In the genomic region with DNA sequence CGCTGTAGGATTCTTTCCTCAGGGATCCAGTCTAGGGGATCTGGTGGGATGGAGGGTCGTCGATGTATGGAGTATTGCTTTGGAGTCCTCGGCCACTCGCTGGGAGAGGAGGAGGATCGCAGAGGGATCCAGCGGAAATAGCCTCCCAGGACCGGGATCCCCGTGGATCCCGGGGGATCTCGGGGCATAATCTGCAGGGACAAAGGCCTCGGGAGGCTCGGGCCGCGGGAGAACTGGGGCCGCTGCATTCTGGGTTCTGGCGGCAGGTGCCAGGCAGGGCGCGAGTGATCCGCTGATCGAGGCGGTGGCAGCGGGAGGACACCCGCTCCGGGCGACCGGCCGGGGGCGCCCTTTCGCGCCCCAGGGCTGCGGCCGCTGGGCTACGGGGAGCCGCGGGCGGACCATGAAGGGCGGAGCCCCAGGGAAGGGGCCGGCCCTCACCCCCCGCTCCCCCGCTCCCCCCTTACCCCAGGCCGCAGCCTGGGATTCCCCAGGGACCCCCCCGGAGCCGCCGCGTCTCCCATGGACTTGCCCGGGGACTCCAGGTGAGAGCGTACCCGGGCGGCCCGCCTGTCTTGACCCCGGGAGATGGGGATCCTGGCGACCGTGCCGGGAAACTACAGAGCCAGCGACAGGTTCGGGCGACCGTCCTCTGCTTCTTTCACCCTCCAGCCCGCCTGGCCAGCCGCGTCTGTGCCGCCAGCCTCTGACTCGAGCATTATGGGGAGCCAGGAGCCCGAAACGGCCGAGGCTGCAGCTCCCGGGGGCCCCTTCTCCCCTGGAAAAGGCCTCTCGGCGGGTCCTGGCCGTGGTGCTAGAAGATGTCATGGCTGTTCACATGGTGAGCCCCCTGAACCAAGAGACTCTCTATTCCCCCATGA, we compare ENCODE assay signal across 1 cellular context.
A peak's percentile ranks its signal among the peaks of the same experiment; 100 is the strongest.
TF ChIP-seq lines count a peak whose summit lies in the region.

No MANE protein-coding gene starts in this region.

TF ChIP-seq in GM12878, 131 proteins besides CTCF, POLR2A, EP300 and RAD21 (continued from another document and continues in another):
- TF ChIP-seq ZZZ3 (IDR thresholded peaks at IDR 0.05; ENCODE audit: control insufficient read depth, insufficient read length, low read depth) (no peak), RBBP5 (conservative IDR thresholded peaks at IDR 0.05) (no peak), TCF12 (IDR thresholded peaks at IDR 0.05; ENCODE audit: low read depth, low read length) (no peak), ZBTB33 (IDR thresholded peaks at IDR 0.05) (no peak), GATAD2B (conservative IDR thresholded peaks at IDR 0.05; ENCODE audit: low read depth) (no peak; the same call in 1 of the 2 replicates), USF1 (IDR thresholded peaks at IDR 0.05; ENCODE audit: borderline replicate concordance, extremely low read length, insufficient read depth, low read depth, low read length) (no peak), SUZ12 (IDR thresholded peaks at IDR 0.05; ENCODE audit: unreplicated experiment) (no peak), TBL1XR1 (IDR thresholded peaks at IDR 0.05; ENCODE audit: low read depth, low read length) (no peak), SIX5 (IDR thresholded peaks at IDR 0.05; ENCODE audit: low read depth, low read length, severe bottlenecking) (no peak), NR2F1 (conservative IDR thresholded peaks at IDR 0.05) (peak; percentile 45; the same call in 1 of the 2 replicates), RFX5 (IDR thresholded peaks at IDR 0.05; ENCODE audit: low read depth, low read length) (no peak), HSF1 (IDR thresholded peaks at IDR 0.05; ENCODE audit: low read depth, low read length) (no peak), DPF2 (IDR thresholded peaks at IDR 0.05) (peak; percentile 70; the same call in 1 of the 2 replicates), CREB1 (IDR thresholded peaks at IDR 0.05; ENCODE audit: low read depth) (no peak), ZSCAN29 (IDR thresholded peaks at IDR 0.05) (no peak), BACH1 (IDR thresholded peaks at IDR 0.05; ENCODE audit: borderline replicate concordance) (peak; percentile 41; the same call in 1 of the 2 replicates), SPI1 (IDR thresholded peaks at IDR 0.05; ENCODE audit: borderline replicate concordance, insufficient read depth, low read depth, low read length) (no peak), POU2F2 (IDR thresholded peaks at IDR 0.05; ENCODE audit: borderline replicate concordance, low read depth, low read length) (0 out of 3 replicates have a peak, but pooled peaks have one; percentile 9), BCL3 (IDR thresholded peaks at IDR 0.05; ENCODE audit: borderline replicate concordance, insufficient read depth, low read depth, low read length, poor library complexity, severe bottlenecking) (no peak), ZNF274 (IDR thresholded peaks at IDR 0.05; ENCODE audit: insufficient read depth, insufficient read length) (no peak), CHD2 (IDR thresholded peaks at IDR 0.05; ENCODE audit: borderline replicate concordance, low read depth, low read length) (no peak), BHLHE40 (IDR thresholded peaks at IDR 0.05; ENCODE audit: borderline replicate concordance in 1 of 2, low read depth in 2 of 2, low read length in 1 of 2) (peak in 1 of 2 experiments; percentile 84; a peak in 2 of 4 replicates), SP1 (IDR thresholded peaks at IDR 0.05; ENCODE audit: low read depth, low read length) (peak; percentile 38), MEF2B (IDR thresholded peaks at IDR 0.05; ENCODE audit: partially characterized antibody, poor library complexity, severe bottlenecking) (peak; percentile 89)
- TF ChIP-seq, protein P1, sequence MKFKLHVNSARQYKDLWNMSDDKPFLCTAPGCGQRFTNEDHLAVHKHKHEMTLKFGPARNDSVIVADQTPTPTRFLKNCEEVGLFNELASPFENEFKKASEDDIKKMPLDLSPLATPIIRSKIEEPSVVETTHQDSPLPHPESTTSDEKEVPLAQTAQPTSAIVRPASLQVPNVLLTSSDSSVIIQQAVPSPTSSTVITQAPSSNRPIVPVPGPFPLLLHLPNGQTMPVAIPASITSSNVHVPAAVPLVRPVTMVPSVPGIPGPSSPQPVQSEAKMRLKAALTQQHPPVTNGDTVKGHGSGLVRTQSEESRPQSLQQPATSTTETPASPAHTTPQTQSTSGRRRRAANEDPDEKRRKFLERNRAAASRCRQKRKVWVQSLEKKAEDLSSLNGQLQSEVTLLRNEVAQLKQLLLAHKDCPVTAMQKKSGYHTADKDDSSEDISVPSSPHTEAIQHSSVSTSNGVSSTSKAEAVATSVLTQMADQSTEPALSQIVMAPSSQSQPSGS (IDR thresholded peaks at IDR 0.05; ENCODE audit: low read length), result no peak
- TF ChIP-seq, protein P2, sequence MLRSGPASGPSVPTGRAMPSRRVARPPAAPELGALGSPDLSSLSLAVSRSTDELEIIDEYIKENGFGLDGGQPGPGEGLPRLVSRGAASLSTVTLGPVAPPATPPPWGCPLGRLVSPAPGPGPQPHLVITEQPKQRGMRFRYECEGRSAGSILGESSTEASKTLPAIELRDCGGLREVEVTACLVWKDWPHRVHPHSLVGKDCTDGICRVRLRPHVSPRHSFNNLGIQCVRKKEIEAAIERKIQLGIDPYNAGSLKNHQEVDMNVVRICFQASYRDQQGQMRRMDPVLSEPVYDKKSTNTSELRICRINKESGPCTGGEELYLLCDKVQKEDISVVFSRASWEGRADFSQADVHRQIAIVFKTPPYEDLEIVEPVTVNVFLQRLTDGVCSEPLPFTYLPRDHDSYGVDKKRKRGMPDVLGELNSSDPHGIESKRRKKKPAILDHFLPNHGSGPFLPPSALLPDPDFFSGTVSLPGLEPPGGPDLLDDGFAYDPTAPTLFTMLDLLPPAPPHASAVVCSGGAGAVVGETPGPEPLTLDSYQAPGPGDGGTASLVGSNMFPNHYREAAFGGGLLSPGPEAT (IDR thresholded peaks at IDR 0.05; ENCODE audit: low read depth), result 0 out of 2 replicates have a peak, but pooled peaks have one; percentile 11
- TF ChIP-seq, protein P3, sequence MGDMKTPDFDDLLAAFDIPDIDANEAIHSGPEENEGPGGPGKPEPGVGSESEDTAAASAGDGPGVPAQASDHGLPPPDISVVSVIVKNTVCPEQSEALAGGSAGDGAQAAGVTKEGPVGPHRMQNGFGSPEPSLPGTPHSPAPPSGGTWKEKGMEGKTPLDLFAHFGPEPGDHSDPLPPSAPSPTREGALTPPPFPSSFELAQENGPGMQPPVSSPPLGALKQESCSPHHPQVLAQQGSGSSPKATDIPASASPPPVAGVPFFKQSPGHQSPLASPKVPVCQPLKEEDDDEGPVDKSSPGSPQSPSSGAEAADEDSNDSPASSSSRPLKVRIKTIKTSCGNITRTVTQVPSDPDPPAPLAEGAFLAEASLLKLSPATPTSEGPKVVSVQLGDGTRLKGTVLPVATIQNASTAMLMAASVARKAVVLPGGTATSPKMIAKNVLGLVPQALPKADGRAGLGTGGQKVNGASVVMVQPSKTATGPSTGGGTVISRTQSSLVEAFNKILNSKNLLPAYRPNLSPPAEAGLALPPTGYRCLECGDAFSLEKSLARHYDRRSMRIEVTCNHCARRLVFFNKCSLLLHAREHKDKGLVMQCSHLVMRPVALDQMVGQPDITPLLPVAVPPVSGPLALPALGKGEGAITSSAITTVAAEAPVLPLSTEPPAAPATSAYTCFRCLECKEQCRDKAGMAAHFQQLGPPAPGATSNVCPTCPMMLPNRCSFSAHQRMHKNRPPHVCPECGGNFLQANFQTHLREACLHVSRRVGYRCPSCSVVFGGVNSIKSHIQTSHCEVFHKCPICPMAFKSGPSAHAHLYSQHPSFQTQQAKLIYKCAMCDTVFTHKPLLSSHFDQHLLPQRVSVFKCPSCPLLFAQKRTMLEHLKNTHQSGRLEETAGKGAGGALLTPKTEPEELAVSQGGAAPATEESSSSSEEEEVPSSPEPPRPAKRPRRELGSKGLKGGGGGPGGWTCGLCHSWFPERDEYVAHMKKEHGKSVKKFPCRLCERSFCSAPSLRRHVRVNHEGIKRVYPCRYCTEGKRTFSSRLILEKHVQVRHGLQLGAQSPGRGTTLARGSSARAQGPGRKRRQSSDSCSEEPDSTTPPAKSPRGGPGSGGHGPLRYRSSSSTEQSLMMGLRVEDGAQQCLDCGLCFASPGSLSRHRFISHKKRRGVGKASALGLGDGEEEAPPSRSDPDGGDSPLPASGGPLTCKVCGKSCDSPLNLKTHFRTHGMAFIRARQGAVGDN (IDR thresholded peaks at IDR 0.05), result no peak
- TF ChIP-seq, protein P4, sequence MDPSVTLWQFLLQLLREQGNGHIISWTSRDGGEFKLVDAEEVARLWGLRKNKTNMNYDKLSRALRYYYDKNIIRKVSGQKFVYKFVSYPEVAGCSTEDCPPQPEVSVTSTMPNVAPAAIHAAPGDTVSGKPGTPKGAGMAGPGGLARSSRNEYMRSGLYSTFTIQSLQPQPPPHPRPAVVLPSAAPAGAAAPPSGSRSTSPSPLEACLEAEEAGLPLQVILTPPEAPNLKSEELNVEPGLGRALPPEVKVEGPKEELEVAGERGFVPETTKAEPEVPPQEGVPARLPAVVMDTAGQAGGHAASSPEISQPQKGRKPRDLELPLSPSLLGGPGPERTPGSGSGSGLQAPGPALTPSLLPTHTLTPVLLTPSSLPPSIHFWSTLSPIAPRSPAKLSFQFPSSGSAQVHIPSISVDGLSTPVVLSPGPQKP (IDR thresholded peaks at IDR 0.05; ENCODE audit: low read depth, low read length), result no peak
- TF ChIP-seq, protein P5, sequence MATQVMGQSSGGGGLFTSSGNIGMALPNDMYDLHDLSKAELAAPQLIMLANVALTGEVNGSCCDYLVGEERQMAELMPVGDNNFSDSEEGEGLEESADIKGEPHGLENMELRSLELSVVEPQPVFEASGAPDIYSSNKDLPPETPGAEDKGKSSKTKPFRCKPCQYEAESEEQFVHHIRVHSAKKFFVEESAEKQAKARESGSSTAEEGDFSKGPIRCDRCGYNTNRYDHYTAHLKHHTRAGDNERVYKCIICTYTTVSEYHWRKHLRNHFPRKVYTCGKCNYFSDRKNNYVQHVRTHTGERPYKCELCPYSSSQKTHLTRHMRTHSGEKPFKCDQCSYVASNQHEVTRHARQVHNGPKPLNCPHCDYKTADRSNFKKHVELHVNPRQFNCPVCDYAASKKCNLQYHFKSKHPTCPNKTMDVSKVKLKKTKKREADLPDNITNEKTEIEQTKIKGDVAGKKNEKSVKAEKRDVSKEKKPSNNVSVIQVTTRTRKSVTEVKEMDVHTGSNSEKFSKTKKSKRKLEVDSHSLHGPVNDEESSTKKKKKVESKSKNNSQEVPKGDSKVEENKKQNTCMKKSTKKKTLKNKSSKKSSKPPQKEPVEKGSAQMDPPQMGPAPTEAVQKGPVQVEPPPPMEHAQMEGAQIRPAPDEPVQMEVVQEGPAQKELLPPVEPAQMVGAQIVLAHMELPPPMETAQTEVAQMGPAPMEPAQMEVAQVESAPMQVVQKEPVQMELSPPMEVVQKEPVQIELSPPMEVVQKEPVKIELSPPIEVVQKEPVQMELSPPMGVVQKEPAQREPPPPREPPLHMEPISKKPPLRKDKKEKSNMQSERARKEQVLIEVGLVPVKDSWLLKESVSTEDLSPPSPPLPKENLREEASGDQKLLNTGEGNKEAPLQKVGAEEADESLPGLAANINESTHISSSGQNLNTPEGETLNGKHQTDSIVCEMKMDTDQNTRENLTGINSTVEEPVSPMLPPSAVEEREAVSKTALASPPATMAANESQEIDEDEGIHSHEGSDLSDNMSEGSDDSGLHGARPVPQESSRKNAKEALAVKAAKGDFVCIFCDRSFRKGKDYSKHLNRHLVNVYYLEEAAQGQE (IDR thresholded peaks at IDR 0.05; ENCODE audit: low read depth, low read length), result 0 out of 2 replicates have a peak, but pooled peaks have one; percentile 24
